In genomic region chr7:15306286-15306685, GRCh38 we compare ENCODE assay signal across 21 cellular contexts.
"Had no signal": no experiment of that assay in that cellular context is flagged by ENCODE, and none has a peak within 500 bp of the region (broad histone marks: within the 10 kb centered on the region; RNA-seq: fewer than 3 reads in every experiment).

No MANE protein-coding gene starts in this region.

- H3K4me1 Mint-ChIP-seq: natural killer cell; stimulated activated naive B cell treated with anti-CD40 and anti-IgM and Interleukin-4, amounts not matched to agents 10 μg/mL and 1 μg/mL and 100 μg/mL, for 72 hours had no signal

- H3K9me3 ChIP-seq: gastrocnemius medialis, lower lobe of right lung, right lobe of liver, thoracic aorta, tibial nerve, upper lobe of left lung had no signal

- H3K27me3 ChIP-seq: gastrocnemius medialis, right lobe of liver, tibial nerve, upper lobe of left lung had no signal

- H3K27ac ChIP-seq: epithelial cell of prostate, gastrocnemius medialis, lower lobe of right lung, parathyroid adenoma, thoracic aorta, tibial nerve, upper lobe of left lung had no signal

- H3K9ac ChIP-seq: parathyroid adenoma had no signal

- DNase-seq: effector CD8-positive, alpha-beta T cell; endodermal cell; gastrocnemius medialis; head of caudate nucleus; left ventricle myocardium superior; lower lobe of right lung; natural killer cell; occipital lobe; right lobe of liver; small intestine; stimulated activated CD4-positive, alpha-beta T cell treated with anti-CD3 and anti-CD28 coated beads, Interleukin-15, amount 100 ng/mL, for 24 hours; stimulated activated CD4-positive, alpha-beta T cell treated with anti-CD3 and anti-CD28 coated beads, Interleukin-2, amount 100 ng/mL, for 48 hours; stimulated activated naive B cell treated with anti-CD40 and anti-IgM and Interleukin-4, amounts not matched to agents 10 μg/mL and 1 μg/mL and 100 μg/mL, for 72 hours; upper lobe of left lung had no signal

- H2AFZ ChIP-seq: parathyroid adenoma had no signal

- H3K27me3 Mint-ChIP-seq: progenitor cell of endocrine pancreas; stimulated activated naive B cell treated with anti-CD40 and anti-IgM and Interleukin-4, amounts not matched to agents 10 μg/mL and 1 μg/mL and 100 μg/mL, for 72 hours; stimulated activated naive CD8-positive, alpha-beta T cell treated with anti-CD3 and anti-CD28 coated beads, Interleukin-15, Interleukin-2, amounts not matched to agents 100 ng/mL and 50 ng/mL, for 24 hours had no signal

- H3K36me3 Mint-ChIP-seq: natural killer cell; stimulated activated naive B cell treated with anti-CD40 and anti-IgM and Interleukin-4, amounts not matched to agents 10 μg/mL and 1 μg/mL and 100 μg/mL, for 72 hours had no signal

- H3K27ac Mint-ChIP-seq: endodermal cell; natural killer cell; progenitor cell of endocrine pancreas; stimulated activated naive B cell treated with anti-CD40 and anti-IgM and Interleukin-4, amounts not matched to agents 10 μg/mL and 1 μg/mL and 100 μg/mL, for 72 hours; stimulated activated naive CD8-positive, alpha-beta T cell treated with anti-CD3 and anti-CD28 coated beads, Interleukin-15, Interleukin-2, amounts not matched to agents 100 ng/mL and 50 ng/mL, for 24 hours had no signal

- H3K36me3 ChIP-seq: gastrocnemius medialis, lower lobe of right lung, right lobe of liver, thoracic aorta, tibial nerve, upper lobe of left lung had no signal

- H3K4me1 ChIP-seq: gastrocnemius medialis, lower lobe of right lung, parathyroid adenoma, tibial nerve, upper lobe of left lung had no signal

- H3K9me3 Mint-ChIP-seq: stimulated activated naive B cell treated with anti-CD40 and anti-IgM and Interleukin-4, amounts not matched to agents 10 μg/mL and 1 μg/mL and 100 μg/mL, for 72 hours; stimulated activated naive CD8-positive, alpha-beta T cell treated with anti-CD3 and anti-CD28 coated beads, Interleukin-15, Interleukin-2, amounts not matched to agents 100 ng/mL and 50 ng/mL, for 24 hours had no signal

- H3K4me3 ChIP-seq: gastrocnemius medialis, lower lobe of right lung, right lobe of liver, thoracic aorta, tibial nerve, upper lobe of left lung had no signal

- H3K4me3 Mint-ChIP-seq: endodermal cell; natural killer cell; stimulated activated naive B cell treated with anti-CD40 and anti-IgM and Interleukin-4, amounts not matched to agents 10 μg/mL and 1 μg/mL and 100 μg/mL, for 72 hours; stimulated activated naive CD8-positive, alpha-beta T cell treated with anti-CD3 and anti-CD28 coated beads, Interleukin-15, Interleukin-2, amounts not matched to agents 100 ng/mL and 50 ng/mL, for 24 hours had no signal

- ATAC-seq: esophagus mucosa; gastrocnemius medialis; left ventricle myocardium superior; lower lobe of right lung; natural killer cell; stimulated activated naive B cell treated with anti-CD40 and anti-IgM and Interleukin-4, amounts not matched to agents 10 μg/mL and 1 μg/mL and 100 μg/mL, for 72 hours had no signal

- H3K79me2 ChIP-seq: parathyroid adenoma had no signal
